10 cellular contexts compared by ENCODE assay signal in genomic region chr3:62445267-62445666, GRCh38.
A peak's percentile ranks its signal among the peaks of the same experiment; 100 is the strongest.
DNase-seq lines count a peak whose midpoint lies in the region; ATAC-seq and TF ChIP-seq lines count a peak whose summit lies in the region.
"Had no signal": no experiment of that assay in that cellular context is flagged by ENCODE, and none has a peak within 500 bp of the region (broad histone marks: within the 10 kb centered on the region; RNA-seq: fewer than 3 reads in every experiment).

No MANE protein-coding gene starts in this region.

- H3K36me3 Mint-ChIP-seq in activated CD4-positive, alpha-beta T cell treated with anti-CD3 and anti-CD28 coated beads, Interleukin-2, amount 10 ng/mL, durations not matched to agents 7 days and 5 days (ENCODE audit: low read depth), result no peaks in the 10 kb centered on the region

- ATAC-seq in HG03196 (IDR thresholded peaks at IDR 0.05; ENCODE audit: unreplicated experiment), result no peak

- H3K9me3 ChIP-seq in fibroblast of lung (ENCODE audit: control insufficient read depth, insufficient read depth, low read depth, low read length) (no peaks in the 10 kb centered on the region), BE2C (no peaks in the 10 kb centered on the region)

- POLR2A ChIA-PET in activated CD4-positive, alpha-beta T cell treated with anti-CD3 and anti-CD28 coated beads, Interleukin-2, amount 10 ng/mL, durations not matched to agents 7 days and 5 days (lab: Charles Lee), result no interaction called here

- H3K36me3 ChIP-seq in fibroblast of lung (ENCODE audit: control insufficient read depth, insufficient read depth, low read length) (no peaks in the 10 kb centered on the region), BE2C (no peaks in the 10 kb centered on the region)

- peak overlapping the region; percentile 68 for H3K4me2 ChIP-seq in fibroblast of lung (ENCODE audit: extremely low read depth, insufficient read depth, low read length)

- CTCF ChIA-PET in activated CD4-positive, alpha-beta T cell treated with anti-CD3 and anti-CD28 coated beads, Interleukin-2, amount 10 ng/mL, durations not matched to agents 7 days and 5 days (lab: Charles Lee), result no interaction called here

- H3K4me1 ChIP-seq in fibroblast of lung (ENCODE audit: control insufficient read depth, extremely low read depth, insufficient read depth, low read length) (no peaks in the 10 kb centered on the region), BE2C (no peaks in the 10 kb centered on the region)

- TF ChIP-seq CTCF in fibroblast of lung (conservative IDR thresholded peaks at IDR 0.05 in 1 of 2, IDR thresholded peaks at IDR 0.05 in 1 of 2; ENCODE audit: low read depth in 1 of 2, low read length in 2 of 2) (no peak), BE2C (IDR thresholded peaks at IDR 0.05; ENCODE audit: low read depth, low read length) (no peak)

- H3K27me3 Mint-ChIP-seq in activated CD4-positive, alpha-beta T cell treated with anti-CD3 and anti-CD28 coated beads, Interleukin-2, amount 10 ng/mL, durations not matched to agents 7 days and 5 days, result peaks cover 6% of the 10 kb centered on the region

- peak overlapping the region; percentile 81 for H3K27ac Mint-ChIP-seq in activated CD4-positive, alpha-beta T cell treated with anti-CD3 and anti-CD28 coated beads, Interleukin-2, amount 10 ng/mL, durations not matched to agents 7 days and 5 days

- H3K4me3 Mint-ChIP-seq in activated CD4-positive, alpha-beta T cell treated with anti-CD3 and anti-CD28 coated beads, Interleukin-2, amount 10 ng/mL, durations not matched to agents 7 days and 5 days, result peak overlapping the region; percentile 36

- peaks cover 24% of the 10 kb centered on the region for H3K4me1 Mint-ChIP-seq in activated CD4-positive, alpha-beta T cell treated with anti-CD3 and anti-CD28 coated beads, Interleukin-2, amount 10 ng/mL, durations not matched to agents 7 days and 5 days

- no peaks in the 10 kb centered on the region for H3K79me2 ChIP-seq in fibroblast of lung (ENCODE audit: control insufficient read depth, insufficient read depth, low read length)

- H3K27ac ChIP-seq in fibroblast of lung (ENCODE audit: insufficient read depth, low read length), result no peak overlapping the region

- H2AFZ ChIP-seq in fibroblast of lung (ENCODE audit: low read length), result peak overlapping the region; percentile 68

- H4K20me1 ChIP-seq in fibroblast of lung (ENCODE audit: control insufficient read depth, extremely low read depth, insufficient read depth, low read length), result no peaks in the 10 kb centered on the region

- H3K27me3 ChIP-seq in fibroblast of lung (ENCODE audit: control insufficient read depth, insufficient read depth, low read length) (no peaks in the 10 kb centered on the region), BE2C (no peaks in the 10 kb centered on the region)

- no peak for DNase-seq in activated CD4-positive, alpha-beta T cell treated with anti-CD3 and anti-CD28 coated beads, Interleukin-2, amount 10 ng/mL, durations not matched to agents 7 days and 5 days
- no peak for DNase-seq in activated CD4-positive, alpha-beta T cell treated with anti-CD3 and anti-CD28 coated beads for 4 hours
- DNase-seq in RPMI8226 (peak; percentile 6), fibroblast of lung (ENCODE audit: low read depth in 2 of 2) (peak; percentile 23 to 70), smooth muscle cell of the brain vasculature (ENCODE audit: low read depth, low spot score) (peak; percentile 2), hypothalamus (lab: John Stamatoyannopoulos, UW) (no peak), BE2C (no peak)
- DNase-seq: activated effector memory CD4-positive, alpha-beta T cell treated with anti-CD3 and anti-CD28 coated beads, Interleukin-2, amount 50 U/mL, for 16 hours; NCI-H2081 treated with DMSO at 0.1 percent for 48 hours had no signal

- peaks cover 12% of the 10 kb centered on the region for H3K9me3 Mint-ChIP-seq in activated CD4-positive, alpha-beta T cell treated with anti-CD3 and anti-CD28 coated beads, Interleukin-2, amount 10 ng/mL, durations not matched to agents 7 days and 5 days

- H3K4me3 ChIP-seq in fibroblast of lung (replicated peaks in 1 of 4; ENCODE audit: control extremely low read depth in 1 of 4, insufficient read depth in 1 of 4, low read depth in 3 of 4, low read length in 4 of 4) (peak overlapping the region; percentile 8 to 53 (median 30)), BE2C (ENCODE audit: low read depth, low read length) (no peak overlapping the region)

- no peak overlapping the region for H3K9ac ChIP-seq in fibroblast of lung (ENCODE audit: insufficient read depth, low read length)

Comparison
In these comparisons a context has a peak if more than half of its experiments do, and no peak if none do; other contexts are left out.
1. DNase-seq: peak in RPMI8226 (single experiment), fibroblast of lung (2 of 2) and smooth muscle cell of the brain vasculature (single experiment); none in activated CD4-positive, alpha-beta T cell treated with anti-CD3 and anti-CD28 coated beads, Interleukin-2, amount 10 ng/mL, durations not matched to agents 7 days and 5 days (single experiment), activated CD4-positive, alpha-beta T cell treated with anti-CD3 and anti-CD28 coated beads for 4 hours (0 of 2), hypothalamus (0 of 51) and BE2C (single experiment).